8 cellular contexts compared by ENCODE assay signal in the genomic region with DNA sequence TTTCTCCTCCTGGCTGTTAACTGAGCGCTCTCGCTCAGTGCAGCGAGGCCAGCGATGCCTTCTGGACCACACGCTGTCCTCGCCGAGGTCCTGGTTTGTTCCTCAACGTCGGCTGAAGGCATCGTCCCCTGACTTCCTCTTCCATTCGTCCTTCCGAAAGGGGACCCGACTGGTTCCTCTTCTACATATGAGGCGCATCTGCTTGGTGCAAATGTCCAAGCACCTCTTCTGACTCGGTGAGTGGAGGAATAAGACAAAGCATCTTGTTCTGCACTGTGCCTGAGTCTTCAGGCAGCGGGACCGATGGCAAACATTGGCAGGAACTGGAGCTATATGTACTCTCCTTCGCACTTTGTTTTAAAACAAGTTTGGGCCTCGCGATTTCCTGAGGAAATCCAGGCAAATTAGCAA.
A peak's percentile ranks its signal among the peaks of the same experiment; 100 is the strongest.
DNase-seq lines count a peak whose midpoint lies in the region; ATAC-seq and TF ChIP-seq lines count a peak whose summit lies in the region.

No MANE protein-coding gene starts in this region.

- DNase-seq in GM03348 (ENCODE audit: low spot score), result peak; percentile 32
- DNase-seq in HL-60 (ENCODE audit: low read depth in 1 of 2, low spot score in 1 of 2), result peak; percentile 18 to 63
- DNase-seq in activated naive CD8-positive, alpha-beta T cell treated with anti-CD3 and anti-CD28 coated beads, Interleukin-2, amount 50 U/mL, for 24 hours, result no peak
- peak; percentile 47 for DNase-seq in iPS-NIHi7 (ENCODE audit: extremely low spot score)
- DNase-seq in caudate nucleus (lab: John Stamatoyannopoulos, UW), result no peak
- no peak for DNase-seq in cerebellar nuclear complex (lab: John Stamatoyannopoulos, UW)

- peak; percentile 26 for ATAC-seq in GM21360 (IDR thresholded peaks at IDR 0.05; ENCODE audit: unreplicated experiment)
- ATAC-seq in activated naive CD8-positive, alpha-beta T cell treated with anti-CD3 and anti-CD28 coated beads, Interleukin-2, amount 50 U/mL, for 24 hours, result no peak

- no peaks in the 10 kb centered on the region for H3K36me3 Mint-ChIP-seq in activated naive CD8-positive, alpha-beta T cell treated with anti-CD3 and anti-CD28 coated beads, Interleukin-2, amount 50 U/mL, for 24 hours (ENCODE audit: low read depth)

- peak overlapping the region in 2 of 5 donors; percentile 10 to 26 for H3K9ac ChIP-seq in subcutaneous abdominal adipose tissue (ENCODE audit: low read length in 5 of 5)

- H3K9me3 Mint-ChIP-seq in activated naive CD8-positive, alpha-beta T cell treated with anti-CD3 and anti-CD28 coated beads, Interleukin-2, amount 50 U/mL, for 24 hours, result no peaks in the 10 kb centered on the region

- H3K4me1 ChIP-seq in subcutaneous abdominal adipose tissue (ENCODE audit: control insufficient read depth in 5 of 5, insufficient read depth in 5 of 5, low read length in 5 of 5), result peaks cover 0 to 20% (median 18%) of the 10 kb centered on the region in 5 donors

- no peak overlapping the region for H3K27ac Mint-ChIP-seq in activated naive CD8-positive, alpha-beta T cell treated with anti-CD3 and anti-CD28 coated beads, Interleukin-2, amount 50 U/mL, for 24 hours

- H3K4me1 Mint-ChIP-seq in activated naive CD8-positive, alpha-beta T cell treated with anti-CD3 and anti-CD28 coated beads, Interleukin-2, amount 50 U/mL, for 24 hours, result peaks cover 8% of the 10 kb centered on the region

- TF ChIP-seq CTCF in HL-60 (IDR thresholded peaks at IDR 0.05; ENCODE audit: insufficient read depth, low read length), result no peak

- peaks cover 73% of the 10 kb centered on the region for H3K27me3 Mint-ChIP-seq in activated naive CD8-positive, alpha-beta T cell treated with anti-CD3 and anti-CD28 coated beads, Interleukin-2, amount 50 U/mL, for 24 hours

- no peaks in the 10 kb centered on the region for H3K36me3 ChIP-seq in subcutaneous abdominal adipose tissue (ENCODE audit: control insufficient read depth in 5 of 5, insufficient read depth in 5 of 5, low read length in 5 of 5)

- H3K27ac ChIP-seq in HL-60 (replicated peaks), result no peak overlapping the region
- H3K27ac ChIP-seq in subcutaneous abdominal adipose tissue (ENCODE audit: low read depth, low read length), result no peak overlapping the region
- no peak overlapping the region for H3K27ac ChIP-seq in caudate nucleus (ENCODE audit: low read depth, low read length)

- peaks cover 30% of the 10 kb centered on the region for H3K27me3 ChIP-seq in HL-60 (ENCODE audit: insufficient read depth, poor library complexity, severe bottlenecking)
- peaks cover 0 to 23% (median 6%) of the 10 kb centered on the region in 5 donors for H3K27me3 ChIP-seq in subcutaneous abdominal adipose tissue (ENCODE audit: control insufficient read depth in 5 of 5, insufficient read depth in 4 of 5, low read length in 5 of 5)

- H3K9me3 ChIP-seq in subcutaneous abdominal adipose tissue (ENCODE audit: control insufficient read depth in 5 of 5, low read length in 5 of 5), result no peaks in the 10 kb centered on the region

- peak overlapping the region; percentile 67 for H3K4me3 Mint-ChIP-seq in activated naive CD8-positive, alpha-beta T cell treated with anti-CD3 and anti-CD28 coated beads, Interleukin-2, amount 50 U/mL, for 24 hours

- H3K4me3 ChIP-seq in HL-60 (replicated peaks; ENCODE audit: insufficient read depth, low read length) (peak overlapping the region; percentile 16), subcutaneous abdominal adipose tissue (ENCODE audit: low read depth in 1 of 5, low read length in 5 of 5) (peak overlapping the region; percentile 59 to 78 (median 65))

Comparison
In these comparisons a context has a peak if more than half of its experiments do, and no peak if none do; other contexts are left out.
1. DNase-seq: peak in GM03348 (single experiment), HL-60 (2 of 2) and iPS-NIHi7 (single experiment); none in activated naive CD8-positive, alpha-beta T cell treated with anti-CD3 and anti-CD28 coated beads, Interleukin-2, amount 50 U/mL, for 24 hours (single experiment), caudate nucleus (0 of 61) and cerebellar nuclear complex (0 of 2).